Comparison of ENCODE assay signal across 12 cellular contexts in genomic region chr12:130633771-130634170, GRCh38.
DNase-seq lines count a peak whose midpoint lies in the region; ATAC-seq and TF ChIP-seq lines count a peak whose summit lies in the region.
"Had no signal": no experiment of that assay in that cellular context is flagged by ENCODE, and none has a peak within 500 bp of the region (broad histone marks: within the 10 kb centered on the region; RNA-seq: fewer than 3 reads in every experiment).

No MANE protein-coding gene starts in this region.

- no peak overlapping the region for H3K27ac ChIP-seq in testis
- H3K27ac ChIP-seq: epithelial cell of prostate had no signal

- no peaks in the 10 kb centered on the region for H3K27me3 ChIP-seq in testis

- H3K27me3 Mint-ChIP-seq in progenitor cell of endocrine pancreas, result peaks cover 3% of the 10 kb centered on the region

- ATAC-seq in HG03442 (IDR thresholded peaks at IDR 0.05; ENCODE audit: unreplicated experiment), result peak; percentile 52
- ATAC-seq: activated T-helper 17 cell treated with anti-CD3 and anti-CD28 coated beads, Interleukin-2, amount 50 U/mL, for 72 hours; naive thymus-derived CD4-positive, alpha-beta T cell had no signal

- peak; percentile 98 for DNase-seq in NCI-H510A treated with DMSO at 0.1 percent for 48 hours (lab: John Stamatoyannopoulos, UW)
- DNase-seq in epithelial cell of proximal tubule (ENCODE audit: low read depth), result no peak
- DNase-seq in progenitor cell of endocrine pancreas (ENCODE audit: low spot score, unreplicated experiment), result no peak
- no peak for DNase-seq in UCSD-AML1 (lab: John Stamatoyannopoulos, UW; ENCODE audit: unreplicated experiment)
- no peak for DNase-seq in testis
- DNase-seq in NK-92 (lab: John Stamatoyannopoulos, UW; ENCODE audit: unreplicated experiment), result no peak
- no peak for DNase-seq in activated CD8-positive, alpha-beta memory T cell treated with anti-CD3 and anti-CD28 coated beads, Interleukin-2, amount 50 U/mL, for 48 hours
- DNase-seq: naive thymus-derived CD4-positive, alpha-beta T cell; Right ventricle myocardium superior had no signal

- peak overlapping the region; percentile 90 for H3K27ac Mint-ChIP-seq in progenitor cell of endocrine pancreas
- H3K27ac Mint-ChIP-seq: activated T-helper 17 cell treated with anti-CD3 and anti-CD28 coated beads, Interleukin-2, amount 50 U/mL, for 72 hours; naive thymus-derived CD4-positive, alpha-beta T cell had no signal

- TF ChIP-seq POLR2A in testis (IDR thresholded peaks at IDR 0.05), result no peak

- peaks cover 4% of the 10 kb centered on the region for H3K9me3 Mint-ChIP-seq in progenitor cell of endocrine pancreas (ENCODE audit: low read depth)
- H3K9me3 Mint-ChIP-seq: activated T-helper 17 cell treated with anti-CD3 and anti-CD28 coated beads, Interleukin-2, amount 50 U/mL, for 72 hours had no signal

- no peak for TF ChIP-seq CTCF in epithelial cell of proximal tubule (conservative IDR thresholded peaks at IDR 0.05; ENCODE audit: low read depth, low read length)
- no peak for TF ChIP-seq CTCF in progenitor cell of endocrine pancreas (IDR thresholded peaks at IDR 0.05; ENCODE audit: unreplicated experiment)
- TF ChIP-seq CTCF in testis (IDR thresholded peaks at IDR 0.05), result no peak

- peaks cover 2% of the 10 kb centered on the region for H3K36me3 Mint-ChIP-seq in progenitor cell of endocrine pancreas (ENCODE audit: insufficient read depth)
- H3K36me3 Mint-ChIP-seq: naive thymus-derived CD4-positive, alpha-beta T cell had no signal

- no peaks in the 10 kb centered on the region for H3K9me3 ChIP-seq in testis

- H3K4me1 ChIP-seq in testis, result no peaks in the 10 kb centered on the region

- H3K4me3 ChIP-seq in epithelial cell of proximal tubule (ENCODE audit: low read depth, low read length) (peak overlapping the region; percentile 41), testis (no peak overlapping the region)

- peaks cover 34% of the 10 kb centered on the region for H3K4me1 Mint-ChIP-seq in progenitor cell of endocrine pancreas (ENCODE audit: low read depth)
- H3K4me1 Mint-ChIP-seq: activated T-helper 17 cell treated with anti-CD3 and anti-CD28 coated beads, Interleukin-2, amount 50 U/mL, for 72 hours; naive thymus-derived CD4-positive, alpha-beta T cell had no signal

- intact Hi-C loops in testis (cut with DNase I; ENCODE audit: low total_unique reads), result no loop called here

- H3K36me3 ChIP-seq in testis (ENCODE audit: low read depth, missing control alignments), result no peaks in the 10 kb centered on the region

- WGBS in testis, 2 donors, result 42 to 51% methylated on average over 17 of the region's 17 CpGs

- H3K4me3 Mint-ChIP-seq in progenitor cell of endocrine pancreas (ENCODE audit: low read depth), result peak overlapping the region; percentile 64
- H3K4me3 Mint-ChIP-seq: activated T-helper 17 cell treated with anti-CD3 and anti-CD28 coated beads, Interleukin-2, amount 50 U/mL, for 72 hours; naive thymus-derived CD4-positive, alpha-beta T cell had no signal
